ENCODE assay signal across 8 cellular contexts in the genomic region with DNA sequence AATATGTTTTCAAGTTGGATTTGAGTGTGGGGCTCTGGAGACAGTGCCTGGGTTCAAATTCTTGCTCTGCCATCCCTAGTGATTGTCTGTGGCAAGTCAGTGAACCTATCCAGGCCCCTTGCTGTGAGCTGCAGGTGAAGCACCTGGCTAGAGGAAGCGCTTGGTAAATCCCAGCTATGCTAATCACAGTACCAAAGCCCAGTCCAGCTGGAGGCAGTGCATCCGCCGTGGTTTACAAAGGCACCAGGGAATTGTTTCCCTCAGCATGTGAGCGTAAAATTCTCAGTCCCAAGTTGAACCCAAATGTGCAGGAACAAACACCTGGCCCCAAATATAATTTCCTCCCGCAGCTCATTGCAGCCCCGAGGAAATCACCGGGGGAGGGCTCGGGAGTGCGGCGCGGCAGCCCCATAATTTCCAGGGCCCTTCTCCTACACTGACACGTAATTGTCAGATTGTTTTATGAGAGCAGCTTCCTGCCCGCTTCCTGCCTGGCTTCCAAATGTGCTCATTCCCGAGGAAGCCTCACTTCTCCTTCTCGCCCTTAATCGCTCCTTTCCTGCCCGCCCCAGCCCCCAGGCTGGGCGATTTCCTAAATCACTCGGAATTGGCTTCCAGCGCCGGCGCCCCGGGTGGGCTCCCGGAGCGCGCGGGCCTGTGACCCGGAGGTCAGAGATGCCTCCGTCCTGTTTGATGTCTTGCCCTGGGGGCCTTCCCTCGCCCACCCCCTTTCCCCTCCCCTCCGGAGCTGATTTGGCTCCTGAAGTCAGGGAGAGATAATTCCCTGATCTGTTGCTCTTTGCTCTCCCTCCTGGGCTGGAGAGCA.
DNase-seq lines count a peak whose midpoint lies in the region; ATAC-seq lines count a peak whose summit lies in the region.

No MANE protein-coding gene starts in this region.

- H3K27me3 ChIP-seq in trophoblast cell (ENCODE audit: insufficient read depth, low read length): no peaks in the 10 kb centered on the region

- WGBS in trophoblast cell (ENCODE audit: extremely low coverage, insufficient coverage, insufficient read length): no CpG with 5 or more reads among the region's 31 CpGs

- in situ Hi-C loops in G401 (cut with HindIII; ENCODE audit: low sequenced_read_pairs): no loop called here

- H4K12ac ChIP-seq in trophoblast cell (ENCODE audit: low read depth, low read length): no peak overlapping the region

- H2BK12ac ChIP-seq in trophoblast cell (ENCODE audit: low read length): no peak overlapping the region

- no peaks in the 10 kb centered on the region for H3K36me3 Mint-ChIP-seq in effector memory CD8-positive, alpha-beta T cell (ENCODE audit: insufficient read depth)

- no peaks in the 10 kb centered on the region for H3K79me2 ChIP-seq in trophoblast cell (ENCODE audit: control insufficient read depth, insufficient read depth, low read length, poor library complexity)

- no peak for ATAC-seq in effector memory CD8-positive, alpha-beta T cell (replicated peaks)

- H2BK5ac ChIP-seq in trophoblast cell (ENCODE audit: low read depth, low read length, poor library complexity): no peak overlapping the region

- H3K9me3 Mint-ChIP-seq in effector memory CD8-positive, alpha-beta T cell: no peaks in the 10 kb centered on the region

- no peaks in the 10 kb centered on the region for H3K79me1 ChIP-seq in trophoblast cell (ENCODE audit: low read length)

- H2BK120ac ChIP-seq in trophoblast cell (ENCODE audit: insufficient read depth, low read length, poor library complexity): peak overlapping the region; percentile 8

- H3K14ac ChIP-seq in trophoblast cell (ENCODE audit: low read length): no peak overlapping the region

- H3K9ac ChIP-seq in trophoblast cell (ENCODE audit: low read length): no peak overlapping the region

- no peaks in the 10 kb centered on the region for H3K9me3 ChIP-seq in trophoblast cell (ENCODE audit: insufficient read depth, low read depth, low read length)

- H3K27ac Mint-ChIP-seq in effector memory CD8-positive, alpha-beta T cell: no peak overlapping the region

- peak overlapping the region; percentile 14 for H3K27ac ChIP-seq in trophoblast cell (ENCODE audit: low read depth, low read length)

- H3K23ac ChIP-seq in trophoblast cell (ENCODE audit: low read length): no peak overlapping the region

- no peak overlapping the region for H3K18ac ChIP-seq in trophoblast cell (ENCODE audit: low read length)

- no peak overlapping the region for H2AFZ ChIP-seq in trophoblast cell (ENCODE audit: insufficient read depth, low read length, poor library complexity)

- DNase-seq in G401 (ENCODE audit: low spot score): peak; percentile 66
- DNase-seq in NCI-H748 treated with DMSO at 0.1 percent for 48 hours (lab: John Stamatoyannopoulos, UW): peak; percentile 64
- peak; percentile 22 for DNase-seq in foreskin melanocyte
- DNase-seq in trophoblast cell: peak; percentile 77 to 89
- no peak for DNase-seq in activated CD4-positive, alpha-beta T cell treated with anti-CD3 and anti-CD28 coated beads, Interleukin-2, amount 50 U/mL, for 4 hours
- no peak for DNase-seq in effector memory CD8-positive, alpha-beta T cell
- DNase-seq in DMS114 treated with DMSO at 0.1 percent for 48 hours (lab: John Stamatoyannopoulos, UW; ENCODE audit: unreplicated experiment): no peak
- no peak for DNase-seq in RPMI8226

- H3K27me3 Mint-ChIP-seq in effector memory CD8-positive, alpha-beta T cell: peaks cover 38 to 49% of the 10 kb centered on the region in 2 donors

- H3K36me3 ChIP-seq in trophoblast cell (ENCODE audit: control insufficient read depth in 1 of 2, insufficient read depth in 2 of 2, low read length in 2 of 2): no peaks in the 10 kb centered on the region

- H3K4ac ChIP-seq in trophoblast cell (ENCODE audit: low read depth, low read length): no peak overlapping the region

- no peak overlapping the region for H3K4me3 ChIP-seq in trophoblast cell (ENCODE audit: low read depth, low read length)

- H3K4me3 Mint-ChIP-seq in effector memory CD8-positive, alpha-beta T cell: peak overlapping the region in 1 of 2 donors; percentile 48

- no peak overlapping the region for H4K91ac ChIP-seq in trophoblast cell (ENCODE audit: low read depth, low read length)

- H3K4me1 ChIP-seq in trophoblast cell (ENCODE audit: control insufficient read depth in 1 of 2, insufficient read depth in 2 of 2, low read length in 2 of 2): peaks cover 15% of the 10 kb centered on the region in 2 experiments

- H4K8ac ChIP-seq in trophoblast cell (ENCODE audit: low read depth, low read length): no peak overlapping the region

- peak overlapping the region; percentile 50 for H3K4me2 ChIP-seq in trophoblast cell (ENCODE audit: low read length)

- H2AK5ac ChIP-seq in trophoblast cell (ENCODE audit: low read length): no peak overlapping the region

- H3K4me1 Mint-ChIP-seq in effector memory CD8-positive, alpha-beta T cell (ENCODE audit: low read depth in 2 of 2): peaks cover 0 to 6% of the 10 kb centered on the region in 2 donors

Comparison
In these comparisons a context has a peak if more than half of its experiments do, and no peak if none do; other contexts are left out.
1. DNase-seq: peak in G401 (single experiment), NCI-H748 treated with DMSO at 0.1 percent for 48 hours (single experiment), foreskin melanocyte (single experiment) and trophoblast cell (2 of 2); none in activated CD4-positive, alpha-beta T cell treated with anti-CD3 and anti-CD28 coated beads, Interleukin-2, amount 50 U/mL, for 4 hours (0 of 2), effector memory CD8-positive, alpha-beta T cell (0 of 3), DMS114 treated with DMSO at 0.1 percent for 48 hours (single experiment) and RPMI8226 (single experiment).